In genomic region chr17:7688808-7689316, GRCh38 we compare ENCODE assay signal across 1 cellular context.
TF ChIP-seq lines count a peak whose summit lies in the region.

No MANE protein-coding gene starts in this region.

TF ChIP-seq in H1, 55 proteins besides CTCF, POLR2A, EP300 and RAD21:
- TF ChIP-seq SP1 (IDR thresholded peaks at IDR 0.05; ENCODE audit: low read depth, low read length) (no peak), NANOG (IDR thresholded peaks at IDR 0.05; ENCODE audit: insufficient read depth, low read depth, low read length, poor library complexity, severe bottlenecking) (no peak), RBBP5 (IDR thresholded peaks at IDR 0.05; ENCODE audit: borderline replicate concordance, low read depth, low read length) (no peak), SRF (IDR thresholded peaks at IDR 0.05; ENCODE audit: low read depth, low read length) (no peak), SAP30 (IDR thresholded peaks at IDR 0.05; ENCODE audit: insufficient read depth, insufficient replicate concordance, low read length) (peak; percentile 19), TEAD4 (IDR thresholded peaks at IDR 0.05; ENCODE audit: low read depth, low read length) (no peak)
